In the genomic region with DNA sequence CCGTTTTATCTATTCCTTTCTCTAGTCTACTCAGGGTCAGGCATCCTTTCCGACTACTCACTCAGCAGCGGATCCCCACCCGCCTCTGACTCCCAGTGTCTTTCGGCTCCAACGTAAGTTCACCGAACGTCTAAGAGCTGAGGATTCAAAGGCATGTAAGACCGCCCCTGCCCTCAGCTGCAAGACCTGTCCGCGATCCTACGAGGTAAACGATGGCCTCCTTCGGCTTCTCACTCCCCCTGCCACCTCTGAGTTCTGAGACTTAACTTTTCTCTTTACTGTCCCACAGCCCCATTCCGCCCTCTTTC, we compare ENCODE assay signal across 8 cellular contexts. TPM values are rescaled to one million over a fixed set of nuclear protein-coding genes. Genes with fewer than 3 reads are reported as not detected.
A peak's percentile ranks its signal among the peaks of the same experiment; 100 is the strongest.
DNase-seq lines count a peak whose midpoint lies in the region; ATAC-seq, FAIRE-seq and TF ChIP-seq lines count a peak whose summit lies in the region.

No MANE protein-coding gene starts in this region.

- H3K9me3 Mint-ChIP-seq in HFFc6, result no peaks in the 10 kb centered on the region
- no peaks in the 10 kb centered on the region for H3K9me3 Mint-ChIP-seq in activated CD4-positive, alpha-beta memory T cell treated with anti-CD3 and anti-CD28 coated beads, Interleukin-2, amount 10 ng/mL, durations not matched to agents 7 days and 5 days

- POLR2A ChIA-PET in activated CD4-positive, alpha-beta memory T cell treated with anti-CD3 and anti-CD28 coated beads, Interleukin-2, amount 10 ng/mL, durations not matched to agents 7 days and 5 days (lab: Charles Lee), result interaction anchor here (0.8 to 10.7 kb wide), 24 partner anchors 11 to 344 kb away, joined by 3 to 882 read pairs (median 8); partner anchors contain the start of genes HSF5, MKS1, RAD51C and RNF43

- no peak for ATAC-seq in thoracic aorta (ENCODE audit: insufficient number of reproducible peaks, low FRiP score, low read depth)

- H3K4me3 ChIP-seq in DOHH2 (ENCODE audit: low read length) (peak overlapping the region; percentile 100), thoracic aorta (peak overlapping the region; percentile 84)

- no peaks in the 10 kb centered on the region for H3K27me3 ChIP-seq in DOHH2 (ENCODE audit: control insufficient read depth, low read length)
- H3K27me3 ChIP-seq in thoracic aorta (replicated peaks; ENCODE audit: insufficient read depth), result no peaks in the 10 kb centered on the region

- peaks cover 21% of the 10 kb centered on the region for H3K4me1 Mint-ChIP-seq in HFFc6 (ENCODE audit: low read depth)
- peaks cover 58% of the 10 kb centered on the region for H3K4me1 Mint-ChIP-seq in activated CD4-positive, alpha-beta memory T cell treated with anti-CD3 and anti-CD28 coated beads, Interleukin-2, amount 10 ng/mL, durations not matched to agents 7 days and 5 days

- H3K36me3 Mint-ChIP-seq in HFFc6 (ENCODE audit: low read depth), result peaks cover 42% of the 10 kb centered on the region
- peaks cover 49% of the 10 kb centered on the region for H3K36me3 Mint-ChIP-seq in activated CD4-positive, alpha-beta memory T cell treated with anti-CD3 and anti-CD28 coated beads, Interleukin-2, amount 10 ng/mL, durations not matched to agents 7 days and 5 days (ENCODE audit: low read depth)

- H3K4me2 ChIP-seq in DOHH2 (ENCODE audit: low read length), result peak overlapping the region; percentile 63

- peaks cover 36% of the 10 kb centered on the region for H3K4me1 ChIP-seq in DOHH2 (ENCODE audit: control insufficient read depth, low read length)
- peaks cover 13 to 21% of the 10 kb centered on the region in 2 donors for H3K4me1 ChIP-seq in thoracic aorta (ENCODE audit: control insufficient read depth in 1 of 2, low read depth in 2 of 2)

- H4K20me1 ChIP-seq in DOHH2 (ENCODE audit: control insufficient read depth, insufficient read depth, low read depth, low read length), result no peaks in the 10 kb centered on the region

- H3K27ac Mint-ChIP-seq in HFFc6, result peak overlapping the region; percentile 91
- peak overlapping the region; percentile 97 for H3K27ac Mint-ChIP-seq in activated CD4-positive, alpha-beta memory T cell treated with anti-CD3 and anti-CD28 coated beads, Interleukin-2, amount 10 ng/mL, durations not matched to agents 7 days and 5 days

- peaks cover 52% of the 10 kb centered on the region for H3K36me3 ChIP-seq in DOHH2 (ENCODE audit: control insufficient read depth, low read length)
- H3K36me3 ChIP-seq in thoracic aorta, result peaks cover 34% of the 10 kb centered on the region

- H3K9me2 ChIP-seq in DOHH2 (replicated peaks; ENCODE audit: control insufficient read depth, low read length), result no peaks in the 10 kb centered on the region

- FAIRE-seq in HTR-8/SVneo (lab: Jason Lieb, UNC), result no peak

- CTCF ChIA-PET in activated CD4-positive, alpha-beta memory T cell treated with anti-CD3 and anti-CD28 coated beads, Interleukin-2, amount 10 ng/mL, durations not matched to agents 7 days and 5 days (lab: Charles Lee), result interaction anchor here (0.7 to 7.3 kb wide), 15 partner anchors 8 to 66 kb away, joined by 3 to 73 read pairs (median 11); partner anchors contain the start of genes RNF43 and TSPOAP1

- no peak for TF ChIP-seq CTCF in DOHH2 (IDR thresholded peaks at IDR 0.05; ENCODE audit: low read depth, low read length, poor library complexity, severe bottlenecking)
- no peak for TF ChIP-seq CTCF in HFFc6 (IDR thresholded peaks at IDR 0.05)
- no peak for TF ChIP-seq CTCF in thoracic aorta (IDR thresholded peaks at IDR 0.05)

- H3K27me3 Mint-ChIP-seq in HFFc6 (ENCODE audit: insufficient read depth), result peaks cover 4% of the 10 kb centered on the region; the same call in 1 of the 2 replicates
- H3K27me3 Mint-ChIP-seq in activated CD4-positive, alpha-beta memory T cell treated with anti-CD3 and anti-CD28 coated beads, Interleukin-2, amount 10 ng/mL, durations not matched to agents 7 days and 5 days, result no peaks in the 10 kb centered on the region

- H3K9me3 ChIP-seq in DOHH2 (ENCODE audit: control insufficient read depth, insufficient read depth, low read length), result no peaks in the 10 kb centered on the region
- no peaks in the 10 kb centered on the region for H3K9me3 ChIP-seq in thoracic aorta

- DNase-seq in HFFc6, result no peak
- DNase-seq in activated CD4-positive, alpha-beta memory T cell treated with anti-CD3 and anti-CD28 coated beads, Interleukin-2, amount 10 ng/mL, durations not matched to agents 7 days and 5 days, result no peak
- DNase-seq in iris pigment epithelial cell (ENCODE audit: low read depth), result peak; percentile 29
- no peak for DNase-seq in thoracic aorta (ENCODE audit: low spot score)
- no peak for DNase-seq in KG1 (lab: John Stamatoyannopoulos, UW)
- no peak for DNase-seq in HTR-8/SVneo (ENCODE audit: insufficient read length, low spot score)
- DNase-seq in foreskin melanocyte, result no peak

- peaks cover 23% of the 10 kb centered on the region for H3F3A ChIP-seq in DOHH2 (ENCODE audit: control insufficient read depth, insufficient read depth)

- H3K27ac ChIP-seq in DOHH2 (ENCODE audit: low read depth, low read length) (peak overlapping the region; percentile 73), thoracic aorta (peak overlapping the region; percentile 81 to 85)

- peaks cover 53% of the 10 kb centered on the region for H3K79me2 ChIP-seq in DOHH2 (ENCODE audit: control insufficient read depth, low read length)

- H3K4me3 Mint-ChIP-seq in HFFc6, result peak overlapping the region; percentile 99
- H3K4me3 Mint-ChIP-seq in activated CD4-positive, alpha-beta memory T cell treated with anti-CD3 and anti-CD28 coated beads, Interleukin-2, amount 10 ng/mL, durations not matched to agents 7 days and 5 days, result peak overlapping the region; percentile 100

RNA-seq across cellular contexts. Expression of gene SUPT4H1, which starts 0.3 kb away (rescaled TPM):
- total RNA-seq in HFFc6 (2021; fragmentation: NEBNext Ultra II Directional; extraction: Animal tissue kit (Norgen Biotek cat#: 25700)), result 100 to 1,000 TPM in 4 of 6 experiments, 10 to 100 TPM in 2; 95.6 to 110 (median 105) TPM
- total RNA-seq in activated CD4-positive, alpha-beta memory T cell treated with anti-CD3 and anti-CD28 coated beads, Interleukin-2, amount 10 ng/mL, durations not matched to agents 7 days and 5 days, result 10 to 100 TPM; 85.8 to 91.0 TPM
- 10 to 100 TPM; 30.6 to 37.3 TPM for total RNA-seq in thoracic aorta

RNA-seq across cellular contexts. Expression of gene TSPOAP1, which starts 23.1 kb away (rescaled TPM):
- 1 to 10 TPM in 4 of 6 experiments, under 1 TPM in 2; 0.50 to 1.8 (median 1.3) TPM for total RNA-seq in HFFc6 (2021; fragmentation: NEBNext Ultra II Directional; extraction: Animal tissue kit (Norgen Biotek cat#: 25700))
- 10 to 100 TPM; 60.9 to 69.4 TPM for total RNA-seq in activated CD4-positive, alpha-beta memory T cell treated with anti-CD3 and anti-CD28 coated beads, Interleukin-2, amount 10 ng/mL, durations not matched to agents 7 days and 5 days
- 10 to 100 TPM; 22.6 to 26.3 TPM for total RNA-seq in thoracic aorta

Comparison
In these comparisons a context has a peak if more than half of its experiments do, and no peak if none do; other contexts are left out.
1. RNA of gene TSPOAP1, which starts 23.1 kb away (total RNA-seq): 60.9 to 69.4 TPM in activated CD4-positive, alpha-beta memory T cell treated with anti-CD3 and anti-CD28 coated beads, Interleukin-2, amount 10 ng/mL, durations not matched to agents 7 days and 5 days and 22.6 to 26.3 TPM in thoracic aorta; 0.50 to 1.8 TPM in HFFc6; every median in the first group is over 4 times any median in the second.